In the genomic region with DNA sequence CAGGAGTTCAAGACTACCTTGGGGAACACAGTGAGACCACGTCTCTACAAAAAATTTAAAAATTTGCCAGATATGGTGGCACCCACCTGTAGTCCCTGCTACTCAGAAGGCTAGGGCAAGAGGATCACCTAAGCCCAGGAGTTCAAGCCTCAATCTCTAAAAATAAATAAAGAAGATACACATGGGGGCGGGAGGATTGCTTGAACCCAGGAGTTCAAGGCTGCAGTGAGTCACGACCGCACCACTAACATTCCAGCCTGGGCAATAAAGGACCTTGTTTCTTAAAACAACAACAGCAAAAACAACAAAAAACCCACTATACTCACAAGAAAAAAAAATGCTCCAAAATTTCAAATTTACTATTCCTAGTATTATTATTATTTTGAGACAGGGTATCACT, we compare ENCODE assay signal across 33 cellular contexts. TPM values are rescaled to one million over a fixed set of nuclear protein-coding genes. Genes with fewer than 3 reads are reported as not detected.
DNase-seq lines count a peak whose midpoint lies in the region; ATAC-seq, FAIRE-seq and TF ChIP-seq lines count a peak whose summit lies in the region.
"Had no signal": no experiment of that assay in that cellular context is flagged by ENCODE, and none has a peak within 500 bp of the region (broad histone marks: within the 10 kb centered on the region; RNA-seq: fewer than 3 reads in every experiment).

No MANE protein-coding gene starts in this region.

- H3K27ac ChIP-seq in HepG2 (ENCODE audit: extremely low read length, insufficient read depth, low read length) = peak overlapping the region; percentile 34
- H3K27ac ChIP-seq in right lobe of liver = no peak overlapping the region
- H3K27ac ChIP-seq: 22Rv1; A549; BLaER1; BLaER1 treated with 17β-estradiol and CSF1 and Interleukin-3, amounts not matched to agents 10 nM and 100 nM; C4-2B had no signal

- no TSS peak for BruUV-seq in HepG2 (replicated peaks; lab: Mats Ljungman, UMichigan)

- in situ Hi-C loops in HepG2 (cut with HindIII; ENCODE audit: extremely low pct_ligation_motif_present, low pct_unique_long_range_greater_than_20kb) = no loop called here

- H3K27me3 ChIP-seq in HepG2 (ENCODE audit: control insufficient read depth in 1 of 2, insufficient read depth in 2 of 2, low read length in 2 of 2) = no peaks in the 10 kb centered on the region
- no peaks in the 10 kb centered on the region for H3K27me3 ChIP-seq in right lobe of liver
- H3K27me3 ChIP-seq: BE2C; BLaER1; BLaER1 treated with 17β-estradiol and CSF1 and Interleukin-3, amounts not matched to agents 10 nM and 100 nM had no signal

- no peaks in the 10 kb centered on the region for H3K9me3 ChIP-seq in HepG2 (ENCODE audit: low read length)
- H3K9me3 ChIP-seq in right lobe of liver = no peaks in the 10 kb centered on the region
- H3K9me3 ChIP-seq: A549; BE2C; BLaER1; BLaER1 treated with 17β-estradiol and CSF1 and Interleukin-3, amounts not matched to agents 10 nM and 100 nM; Caco-2 had no signal

- H3K27me3 Mint-ChIP-seq in nephron progenitor cell (ENCODE audit: low read depth, poor library complexity) (no peaks in the 10 kb centered on the region), endothelial cell (ENCODE audit: unreplicated experiment) (no peaks in the 10 kb centered on the region)
- H3K27me3 Mint-ChIP-seq: B cell; CD4-positive, alpha-beta memory T cell; CD4-positive, alpha-beta T cell; CD4-positive, CD25-positive, alpha-beta regulatory T cell; CD8-positive, alpha-beta memory T cell had no signal

- H3K9me3 Mint-ChIP-seq in nephron progenitor cell (no peaks in the 10 kb centered on the region), endothelial cell (ENCODE audit: unreplicated experiment) (no peaks in the 10 kb centered on the region)
- H3K9me3 Mint-ChIP-seq: CD14-positive monocyte; CD4-positive, alpha-beta memory T cell; CD4-positive, alpha-beta T cell; CD4-positive, CD25-positive, alpha-beta regulatory T cell; CD8-positive, alpha-beta memory T cell; CD8-positive, alpha-beta T cell had no signal

- H3K36me3 Mint-ChIP-seq in nephron progenitor cell (ENCODE audit: low read depth) (peaks cover 55% of the 10 kb centered on the region), endothelial cell (ENCODE audit: low read depth, unreplicated experiment) (no peaks in the 10 kb centered on the region)

- no peak for TF ChIP-seq RAD21 in HepG2 (CRISPR knock-in tag; IDR thresholded peaks at IDR 0.05)

- peak in 1 of 2 experiments; percentile 64; a peak in 1 of 4 replicates for TF ChIP-seq EP300 in HepG2 (IDR thresholded peaks at IDR 0.05; ENCODE audit: low read depth in 2 of 2, low read length in 2 of 2)
- 0 out of 2 replicates have a peak, but pooled peaks have one; percentile 20 for TF ChIP-seq EP300 in HepG2 (CRISPR knock-in tag; IDR thresholded peaks at IDR 0.05; ENCODE audit: borderline replicate concordance)

- ATAC-seq in HepG2 (peak; percentile 76), right lobe of liver (no peak)
- ATAC-seq: A549; CD8-positive, alpha-beta T cell had no signal

- H3K9ac ChIP-seq in HepG2 (ENCODE audit: insufficient read depth, low read depth, low read length) = no peak overlapping the region
- H3K9ac ChIP-seq: BLaER1; BLaER1 treated with 17β-estradiol and CSF1 and Interleukin-3, amounts not matched to agents 10 nM and 100 nM had no signal

- H3K4me1 Mint-ChIP-seq in nephron progenitor cell (no peaks in the 10 kb centered on the region), endothelial cell (ENCODE audit: unreplicated experiment) (peaks cover 4% of the 10 kb centered on the region)
- H3K4me1 Mint-ChIP-seq: B cell; CD14-positive monocyte; CD4-positive, alpha-beta memory T cell; CD4-positive, CD25-positive, alpha-beta regulatory T cell; CD8-positive, alpha-beta memory T cell had no signal

- no peak overlapping the region for H3K4me3 Mint-ChIP-seq in nephron progenitor cell
- H3K4me3 Mint-ChIP-seq in endothelial cell (ENCODE audit: unreplicated experiment) = no peak overlapping the region
- H3K4me3 Mint-ChIP-seq: B cell; CD14-positive monocyte; CD4-positive, alpha-beta memory T cell; CD4-positive, alpha-beta T cell; CD4-positive, CD25-positive, alpha-beta regulatory T cell; CD8-positive, alpha-beta memory T cell; CD8-positive, alpha-beta T cell had no signal

- no peak overlapping the region for H3K4me2 ChIP-seq in HepG2 (ENCODE audit: low read depth, low read length)
- H3K4me2 ChIP-seq: A549; BLaER1; BLaER1 treated with 17β-estradiol and CSF1 and Interleukin-3, amounts not matched to agents 10 nM and 100 nM had no signal

- peaks cover 14 to 63% of the 10 kb centered on the region in 2 experiments for H3K36me3 ChIP-seq in HepG2 (replicated peaks in 1 of 2; ENCODE audit: control insufficient read depth in 1 of 2, insufficient read depth in 2 of 2, low read length in 2 of 2)
- peaks cover 0 to 40% (median 9%) of the 10 kb centered on the region in 4 donors for H3K36me3 ChIP-seq in right lobe of liver

- H3K79me2 ChIP-seq in HepG2 (ENCODE audit: insufficient read depth, low read length) = no peaks in the 10 kb centered on the region

- TF ChIP-seq POLR2A in HepG2 (IDR thresholded peaks at IDR 0.05; ENCODE audit: insufficient read depth in 1 of 2, low read depth in 2 of 2, low read length in 2 of 2) (no peak), right lobe of liver (IDR thresholded peaks at IDR 0.05) (no peak)

- POLR2A ChIA-PET in HepG2 (lab: Yijun Ruan, JAX) = no interaction called here

- FAIRE-seq in HepG2 (lab: Jason Lieb, UNC) = no peak
- FAIRE-seq: A204.1, A549, D721Med had no signal

- no peak overlapping the region for H2AFZ ChIP-seq in HepG2 (ENCODE audit: low read length)

- intact Hi-C loops in HepG2 (cut with micrococcal nuclease; ENCODE audit: unreplicated experiment) = no loop called here
- intact Hi-C loops in right lobe of liver (cut with DNase I) = no loop called here

- TF ChIP-seq CTCF in HepG2 (CRISPR knock-in tag; IDR thresholded peaks at IDR 0.05) (no peak), right lobe of liver (IDR thresholded peaks at IDR 0.05) (no peak), nephron progenitor cell (IDR thresholded peaks at IDR 0.05) (no peak), endothelial cell (IDR thresholded peaks at IDR 0.05; ENCODE audit: unreplicated experiment) (no peak)

- DNase-seq in HepG2 (ENCODE audit: low spot score) = peak; percentile 62
- no peak for DNase-seq in right lobe of liver
- DNase-seq in nephron progenitor cell = no peak
- no peak for DNase-seq in endothelial cell (ENCODE audit: low spot score)
- DNase-seq: 8988T; ACHN; AML-193; BE2C; C1 segment of cervical spinal cord; Caco-2; Calu3; CD4-positive, alpha-beta memory T cell; CD4-positive, alpha-beta T cell; CD4-positive, CD25-positive, alpha-beta regulatory T cell; CD8-positive, alpha-beta memory T cell; CD8-positive, alpha-beta T cell; COR-L47; DMS 273 treated with DMSO at 0.1 percent for 48 hours; DMS153; DMS53; DMS79; DMS79 treated with DMSO at 0.1 percent for 48 hours; DND-41; EL had no signal

- H3K27ac Mint-ChIP-seq in nephron progenitor cell (peak overlapping the region; percentile 48), endothelial cell (ENCODE audit: unreplicated experiment) (no peak overlapping the region)
- H3K27ac Mint-ChIP-seq: B cell; CD4-positive, alpha-beta memory T cell; CD4-positive, alpha-beta T cell; CD4-positive, CD25-positive, alpha-beta regulatory T cell; CD8-positive, alpha-beta T cell had no signal

- no peak overlapping the region for H3K4me3 ChIP-seq in HepG2 (replicated peaks in 1 of 3; ENCODE audit: insufficient read depth in 1 of 3, low read depth in 2 of 3, low read length in 3 of 3)
- no peak overlapping the region for H3K4me3 ChIP-seq in right lobe of liver
- H3K4me3 ChIP-seq: A549; BLaER1; BLaER1 treated with 17β-estradiol and CSF1 and Interleukin-3, amounts not matched to agents 10 nM and 100 nM had no signal

- CTCF ChIA-PET in HepG2 (lab: Yijun Ruan, JAX; ENCODE audit: low intra/inter-chr PET ratio, low total read pairs) = no interaction called here

- H4K20me1 ChIP-seq in HepG2 (ENCODE audit: insufficient read depth, low read length) = no peaks in the 10 kb centered on the region
- H4K20me1 ChIP-seq: BLaER1 had no signal

- WGBS in HepG2 (ENCODE audit: low lambda C conversion rate) = 39% methylated on average over 4 of the region's 4 CpGs
- 63% methylated on average over 3 of the region's 4 CpGs for WGBS in right lobe of liver (ENCODE audit: insufficient coverage, low coverage, low lambda C conversion rate, missing lambda C conversion rate)

- peaks cover 10% of the 10 kb centered on the region for H3K4me1 ChIP-seq in HepG2 (ENCODE audit: insufficient read depth, low read length)
- H3K4me1 ChIP-seq in right lobe of liver = no peaks in the 10 kb centered on the region
- H3K4me1 ChIP-seq: A549; BE2C; BLaER1; BLaER1 treated with 17β-estradiol and CSF1 and Interleukin-3, amounts not matched to agents 10 nM and 100 nM; Caco-2 had no signal

RNA-seq across cellular contexts. Expression of gene ICA1L, which starts 10.0 kb away (rescaled TPM):
- total RNA-seq in HepG2 (2016; rRNA removed; fragmentation: Illumina TruSeq; extraction: Trizol) = 2.1 and 2.4 TPM in 2 replicates
- total RNA-seq in HepG2 (2016; cell fraction: cytosol; rRNA removed; fragmentation: Illumina TruSeq; extraction: Trizol; ENCODE audit: low read depth) = 1.8 and 3.4 TPM in 2 replicates
- total RNA-seq in HepG2 (2016; cell fraction: insoluble cytoplasmic fraction; rRNA removed; fragmentation: Illumina TruSeq; extraction: Trizol) = 2.0 and 2.4 TPM in 2 replicates
- 2.4 and 3.0 TPM in 2 replicates for total RNA-seq in HepG2 (2016; cell fraction: membrane; rRNA removed; fragmentation: Illumina TruSeq; extraction: Trizol)
- total RNA-seq in HepG2 (2016; cell fraction: nucleus; rRNA removed; fragmentation: Illumina TruSeq; extraction: Trizol) = 3.6 and 5.2 TPM in 2 replicates
- polyA plus RNA-seq in HepG2 (2011; rRNA removed) = 1.5 and 2.0 TPM in 2 replicates
- polyA plus RNA-seq in HepG2 (2011; cell fraction: cytosol; rRNA removed) = 0.47 and 0.77 TPM in 2 replicates
- polyA plus RNA-seq in HepG2 (2011; cell fraction: nucleus; rRNA removed) = 1.6 and 2.1 TPM in 2 replicates
- polyA plus RNA-seq in HepG2 (2012) = 0.85 and 1.6 TPM in 2 replicates
- 0.46 and 0.53 TPM in 2 replicates for polyA plus RNA-seq in HepG2 (2016; cell fraction: cytosol; fragmentation: Illumina TruSeq; extraction: Trizol; ENCODE audit: low read depth)
- polyA plus RNA-seq in HepG2 (2016; cell fraction: insoluble cytoplasmic fraction; fragmentation: Illumina TruSeq; extraction: Trizol; ENCODE audit: low read depth) = 1.6 and 2.1 TPM in 2 replicates
- polyA plus RNA-seq in HepG2 (2016; cell fraction: membrane; fragmentation: Illumina TruSeq; extraction: Trizol; ENCODE audit: low read depth) = 0.85 and 1.3 TPM in 2 replicates
- 4.9 and 5.1 TPM in 2 replicates for polyA plus RNA-seq in HepG2 (2016; cell fraction: nucleus; fragmentation: Illumina TruSeq; extraction: Trizol; ENCODE audit: insufficient read depth, low read depth)
- polyA minus RNA-seq in HepG2 (2011; rRNA and poly(A)+ RNA removed; ENCODE audit: low replicate concordance) = 0.40 and 0.56 TPM in 2 replicates
- polyA minus RNA-seq in HepG2 (2011; cell fraction: cytosol; rRNA and poly(A)+ RNA removed) = 1.4 and 3.0 TPM in 2 replicates
- 6.4 and 7.5 TPM in 2 replicates for polyA minus RNA-seq in HepG2 (2011; cell fraction: nucleus; rRNA and poly(A)+ RNA removed)
- under 1 TPM; 0.07 to 0.53 (median 0.15) TPM for total RNA-seq in right lobe of liver
- total RNA-seq in endothelial cell (ENCODE audit: unreplicated experiment) = 4.1 TPM

RNA-seq across cellular contexts. Expression of gene WDR12, which starts 29.9 kb away (rescaled TPM):
- total RNA-seq in HepG2 (2016; rRNA removed; fragmentation: Illumina TruSeq; extraction: Trizol) (216 and 330 TPM in 2 replicates), right lobe of liver (10 to 100 TPM; 14.2 to 27.0 (median 19.8) TPM), endothelial cell (ENCODE audit: unreplicated experiment) (33.5 TPM)
- 27.5 and 31.5 TPM in 2 replicates for total RNA-seq in HepG2 (2016; cell fraction: cytosol; rRNA removed; fragmentation: Illumina TruSeq; extraction: Trizol; ENCODE audit: low read depth)
- total RNA-seq in HepG2 (2016; cell fraction: insoluble cytoplasmic fraction; rRNA removed; fragmentation: Illumina TruSeq; extraction: Trizol) = 213 and 333 TPM in 2 replicates
- total RNA-seq in HepG2 (2016; cell fraction: membrane; rRNA removed; fragmentation: Illumina TruSeq; extraction: Trizol) = 55.3 and 59.8 TPM in 2 replicates
- total RNA-seq in HepG2 (2016; cell fraction: nucleus; rRNA removed; fragmentation: Illumina TruSeq; extraction: Trizol) = 103 and 110 TPM in 2 replicates
- 60.5 and 94.4 TPM in 2 replicates for polyA plus RNA-seq in HepG2 (2011; rRNA removed)
- 19.0 and 23.4 TPM in 2 replicates for polyA plus RNA-seq in HepG2 (2011; cell fraction: cytosol; rRNA removed)
- polyA plus RNA-seq in HepG2 (2011; cell fraction: nucleus; rRNA removed) = 17.4 and 19.0 TPM in 2 replicates
- polyA plus RNA-seq in HepG2 (2012) = 101 and 137 TPM in 2 replicates
- polyA plus RNA-seq in HepG2 (2016; cell fraction: cytosol; fragmentation: Illumina TruSeq; extraction: Trizol; ENCODE audit: low read depth) = 15.2 and 19.1 TPM in 2 replicates
- polyA plus RNA-seq in HepG2 (2016; cell fraction: insoluble cytoplasmic fraction; fragmentation: Illumina TruSeq; extraction: Trizol; ENCODE audit: low read depth) = 290 and 293 TPM in 2 replicates
- polyA plus RNA-seq in HepG2 (2016; cell fraction: membrane; fragmentation: Illumina TruSeq; extraction: Trizol; ENCODE audit: low read depth) = 42.4 and 46.7 TPM in 2 replicates
- 180 and 190 TPM in 2 replicates for polyA plus RNA-seq in HepG2 (2016; cell fraction: nucleus; fragmentation: Illumina TruSeq; extraction: Trizol; ENCODE audit: insufficient read depth, low read depth)
- polyA minus RNA-seq in HepG2 (2011; rRNA and poly(A)+ RNA removed; ENCODE audit: low replicate concordance) = 14.9 and 21.8 TPM in 2 replicates
- polyA minus RNA-seq in HepG2 (2011; cell fraction: cytosol; rRNA and poly(A)+ RNA removed) = 48.1 and 67.0 TPM in 2 replicates
- 60.8 and 73.0 TPM in 2 replicates for polyA minus RNA-seq in HepG2 (2011; cell fraction: nucleus; rRNA and poly(A)+ RNA removed)

RNA-seq across cellular contexts. Expression of gene CARF, which starts 30.5 kb away (rescaled TPM):
- total RNA-seq in HepG2 (2016; rRNA removed; fragmentation: Illumina TruSeq; extraction: Trizol) = 3.0 and 3.7 TPM in 2 replicates
- 5.1 and 6.0 TPM in 2 replicates for total RNA-seq in HepG2 (2016; cell fraction: cytosol; rRNA removed; fragmentation: Illumina TruSeq; extraction: Trizol; ENCODE audit: low read depth)
- total RNA-seq in HepG2 (2016; cell fraction: insoluble cytoplasmic fraction; rRNA removed; fragmentation: Illumina TruSeq; extraction: Trizol) = 3.2 TPM in 2 replicates
- 4.4 and 5.5 TPM in 2 replicates for total RNA-seq in HepG2 (2016; cell fraction: membrane; rRNA removed; fragmentation: Illumina TruSeq; extraction: Trizol)
- 4.1 and 7.1 TPM in 2 replicates for total RNA-seq in HepG2 (2016; cell fraction: nucleus; rRNA removed; fragmentation: Illumina TruSeq; extraction: Trizol)
- 5.0 and 5.4 TPM in 2 replicates for polyA plus RNA-seq in HepG2 (2011; rRNA removed)
- polyA plus RNA-seq in HepG2 (2011; cell fraction: cytosol; rRNA removed) = 0.99 and 1.7 TPM in 2 replicates
- 4.3 and 6.0 TPM in 2 replicates for polyA plus RNA-seq in HepG2 (2011; cell fraction: nucleus; rRNA removed)
- 2.4 and 3.7 TPM in 2 replicates for polyA plus RNA-seq in HepG2 (2012)
- polyA plus RNA-seq in HepG2 (2016; cell fraction: cytosol; fragmentation: Illumina TruSeq; extraction: Trizol; ENCODE audit: low read depth) = 0.49 and 0.67 TPM in 2 replicates
- polyA plus RNA-seq in HepG2 (2016; cell fraction: insoluble cytoplasmic fraction; fragmentation: Illumina TruSeq; extraction: Trizol; ENCODE audit: low read depth) = 2.2 and 2.8 TPM in 2 replicates
- 1.2 and 2.2 TPM in 2 replicates for polyA plus RNA-seq in HepG2 (2016; cell fraction: membrane; fragmentation: Illumina TruSeq; extraction: Trizol; ENCODE audit: low read depth)
- polyA plus RNA-seq in HepG2 (2016; cell fraction: nucleus; fragmentation: Illumina TruSeq; extraction: Trizol; ENCODE audit: insufficient read depth, low read depth) = 6.4 and 7.4 TPM in 2 replicates
- 1.1 and 1.2 TPM in 2 replicates for polyA minus RNA-seq in HepG2 (2011; rRNA and poly(A)+ RNA removed; ENCODE audit: low replicate concordance)
- 2.8 and 4.5 TPM in 2 replicates for polyA minus RNA-seq in HepG2 (2011; cell fraction: cytosol; rRNA and poly(A)+ RNA removed)
- 9.0 and 12.1 TPM in 2 replicates for polyA minus RNA-seq in HepG2 (2011; cell fraction: nucleus; rRNA and poly(A)+ RNA removed)
- 1 to 10 TPM; 3.0 to 6.9 (median 4.3) TPM for total RNA-seq in right lobe of liver
- 8.8 TPM for total RNA-seq in endothelial cell (ENCODE audit: unreplicated experiment)
